Comparison of ENCODE assay signal across 1 cellular context in genomic region chr3:46889381-46890110, GRCh38.
TF ChIP-seq lines count a peak whose summit lies in the region.

No MANE protein-coding gene starts in this region.

TF ChIP-seq in K562, 482 proteins besides CTCF, POLR2A, EP300 and RAD21 (continued from another document and continues in another):
- TF ChIP-seq ATF6 (CRISPR knock-in tag; IDR thresholded peaks at IDR 0.05) (no peak), ZNF212 (CRISPR knock-in tag; IDR thresholded peaks at IDR 0.05) (no peak), ILF3 (IDR thresholded peaks at IDR 0.05; ENCODE audit: borderline replicate concordance) (no peak), ZNF75A (CRISPR knock-in tag; IDR thresholded peaks at IDR 0.05) (no peak), ELF1 (tag; IDR thresholded peaks at IDR 0.05) (no peak), NRF1 (conservative IDR thresholded peaks at IDR 0.05 in 1 of 2, IDR thresholded peaks at IDR 0.05 in 1 of 2) (no peak), ZNF77 (CRISPR knock-in tag; IDR thresholded peaks at IDR 0.05) (no peak), FOXP1 (CRISPR knock-in tag; IDR thresholded peaks at IDR 0.05) (no peak), SRSF3 (IDR thresholded peaks at IDR 0.05; ENCODE audit: insufficient read depth, low read length) (no peak), NFIX (CRISPR knock-in tag; IDR thresholded peaks at IDR 0.05; ENCODE audit: low read depth) (peak; percentile 58; the same call in 1 of the 2 replicates), HEY1 (CRISPR knock-in tag; IDR thresholded peaks at IDR 0.05; ENCODE audit: borderline replicate concordance) (no peak), SIN3B (IDR thresholded peaks at IDR 0.05; ENCODE audit: low read depth) (no peak), MAX (CRISPR knock-in tag; IDR thresholded peaks at IDR 0.05) (peak; percentile 5; the same call in 1 of the 2 replicates), UBTF (IDR thresholded peaks at IDR 0.05; ENCODE audit: borderline replicate concordance in 1 of 2, low read depth in 2 of 2, low read length in 2 of 2) (no peak), ZNF707 (CRISPR knock-in tag; conservative IDR thresholded peaks at IDR 0.05) (no peak), ZNF561 (CRISPR knock-in tag; conservative IDR thresholded peaks at IDR 0.05) (no peak), FOXM1 (IDR thresholded peaks at IDR 0.05; ENCODE audit: low read depth) (no peak), FOXM1 (CRISPR knock-in tag; IDR thresholded peaks at IDR 0.05; ENCODE audit: low read depth) (no peak), NCOA2 (IDR thresholded peaks at IDR 0.05; ENCODE audit: partially characterized antibody in 2 of 2) (no peak), ZNF699 (CRISPR knock-in tag; IDR thresholded peaks at IDR 0.05; ENCODE audit: insufficient replicate concordance) (no peak), MYNN (IDR thresholded peaks at IDR 0.05) (no peak), MYNN (CRISPR knock-in tag; IDR thresholded peaks at IDR 0.05) (no peak), SMARCB1 (IDR thresholded peaks at IDR 0.05; ENCODE audit: insufficient read length, low read depth) (no peak), SREBF2 (CRISPR knock-in tag; IDR thresholded peaks at IDR 0.05) (no peak), ZNF324 (CRISPR knock-in tag; IDR thresholded peaks at IDR 0.05) (no peak), NFXL1 (CRISPR knock-in tag; IDR thresholded peaks at IDR 0.05) (no peak), SPI1 (IDR thresholded peaks at IDR 0.05; ENCODE audit: borderline replicate concordance, low read depth, low read length) (0 out of 2 replicates have a peak, but pooled peaks have one; percentile 9), ZNF586 (CRISPR knock-in tag; conservative IDR thresholded peaks at IDR 0.05) (no peak), CHD2 (IDR thresholded peaks at IDR 0.05; ENCODE audit: low read depth, low read length) (no peak), PHF20 (IDR thresholded peaks at IDR 0.05; ENCODE audit: partially characterized antibody) (no peak), MEIS2 (IDR thresholded peaks at IDR 0.05; ENCODE audit: partially characterized antibody) (peak; percentile 42), STAG1 (CRISPR knock-in tag; IDR thresholded peaks at IDR 0.05; ENCODE audit: borderline replicate concordance) (no peak), FOXP4 (CRISPR knock-in tag; IDR thresholded peaks at IDR 0.05; ENCODE audit: borderline replicate concordance) (no peak), NFE2L1 (tag; IDR thresholded peaks at IDR 0.05; ENCODE audit: borderline replicate concordance, low read depth) (no peak), NFRKB (IDR thresholded peaks at IDR 0.05; ENCODE audit: low read depth) (no peak), RBM25 (IDR thresholded peaks at IDR 0.05; ENCODE audit: low read depth, low read length, severe bottlenecking) (peak; percentile 88), ZNF830 (CRISPR knock-in tag; IDR thresholded peaks at IDR 0.05) (no peak), BRCA1 (IDR thresholded peaks at IDR 0.05) (no peak), BRCA1 (CRISPR knock-in tag; IDR thresholded peaks at IDR 0.05) (no peak), BCL6 (CRISPR knock-in tag; IDR thresholded peaks at IDR 0.05) (no peak)
- TF ChIP-seq, protein P1, sequence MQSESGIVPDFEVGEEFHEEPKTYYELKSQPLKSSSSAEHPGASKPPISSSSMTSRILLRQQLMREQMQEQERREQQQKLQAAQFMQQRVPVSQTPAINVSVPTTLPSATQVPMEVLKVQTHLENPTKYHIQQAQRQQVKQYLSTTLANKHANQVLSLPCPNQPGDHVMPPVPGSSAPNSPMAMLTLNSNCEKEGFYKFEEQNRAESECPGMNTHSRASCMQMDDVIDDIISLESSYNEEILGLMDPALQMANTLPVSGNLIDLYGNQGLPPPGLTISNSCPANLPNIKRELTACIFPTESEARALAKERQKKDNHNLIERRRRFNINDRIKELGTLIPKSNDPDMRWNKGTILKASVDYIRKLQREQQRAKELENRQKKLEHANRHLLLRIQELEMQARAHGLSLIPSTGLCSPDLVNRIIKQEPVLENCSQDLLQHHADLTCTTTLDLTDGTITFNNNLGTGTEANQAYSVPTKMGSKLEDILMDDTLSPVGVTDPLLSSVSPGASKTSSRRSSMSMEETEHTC (IDR thresholded peaks at IDR 0.05): no peak
- TF ChIP-seq, protein P2, sequence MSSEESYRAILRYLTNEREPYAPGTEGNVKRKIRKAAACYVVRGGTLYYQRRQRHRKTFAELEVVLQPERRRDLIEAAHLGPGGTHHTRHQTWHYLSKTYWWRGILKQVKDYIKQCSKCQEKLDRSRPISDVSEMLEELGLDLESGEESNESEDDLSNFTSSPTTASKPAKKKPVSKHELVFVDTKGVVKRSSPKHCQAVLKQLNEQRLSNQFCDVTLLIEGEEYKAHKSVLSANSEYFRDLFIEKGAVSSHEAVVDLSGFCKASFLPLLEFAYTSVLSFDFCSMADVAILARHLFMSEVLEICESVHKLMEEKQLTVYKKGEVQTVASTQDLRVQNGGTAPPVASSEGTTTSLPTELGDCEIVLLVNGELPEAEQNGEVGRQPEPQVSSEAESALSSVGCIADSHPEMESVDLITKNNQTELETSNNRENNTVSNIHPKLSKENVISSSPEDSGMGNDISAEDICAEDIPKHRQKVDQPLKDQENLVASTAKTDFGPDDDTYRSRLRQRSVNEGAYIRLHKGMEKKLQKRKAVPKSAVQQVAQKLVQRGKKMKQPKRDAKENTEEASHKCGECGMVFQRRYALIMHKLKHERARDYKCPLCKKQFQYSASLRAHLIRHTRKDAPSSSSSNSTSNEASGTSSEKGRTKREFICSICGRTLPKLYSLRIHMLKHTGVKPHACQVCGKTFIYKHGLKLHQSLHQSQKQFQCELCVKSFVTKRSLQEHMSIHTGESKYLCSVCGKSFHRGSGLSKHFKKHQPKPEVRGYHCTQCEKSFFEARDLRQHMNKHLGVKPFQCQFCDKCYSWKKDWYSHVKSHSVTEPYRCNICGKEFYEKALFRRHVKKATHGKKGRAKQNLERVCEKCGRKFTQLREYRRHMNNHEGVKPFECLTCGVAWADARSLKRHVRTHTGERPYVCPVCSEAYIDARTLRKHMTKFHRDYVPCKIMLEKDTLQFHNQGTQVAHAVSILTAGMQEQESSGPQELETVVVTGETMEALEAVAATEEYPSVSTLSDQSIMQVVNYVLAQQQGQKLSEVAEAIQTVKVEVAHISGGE (CRISPR knock-in tag; IDR thresholded peaks at IDR 0.05): no peak
- TF ChIP-seq, protein P3, sequence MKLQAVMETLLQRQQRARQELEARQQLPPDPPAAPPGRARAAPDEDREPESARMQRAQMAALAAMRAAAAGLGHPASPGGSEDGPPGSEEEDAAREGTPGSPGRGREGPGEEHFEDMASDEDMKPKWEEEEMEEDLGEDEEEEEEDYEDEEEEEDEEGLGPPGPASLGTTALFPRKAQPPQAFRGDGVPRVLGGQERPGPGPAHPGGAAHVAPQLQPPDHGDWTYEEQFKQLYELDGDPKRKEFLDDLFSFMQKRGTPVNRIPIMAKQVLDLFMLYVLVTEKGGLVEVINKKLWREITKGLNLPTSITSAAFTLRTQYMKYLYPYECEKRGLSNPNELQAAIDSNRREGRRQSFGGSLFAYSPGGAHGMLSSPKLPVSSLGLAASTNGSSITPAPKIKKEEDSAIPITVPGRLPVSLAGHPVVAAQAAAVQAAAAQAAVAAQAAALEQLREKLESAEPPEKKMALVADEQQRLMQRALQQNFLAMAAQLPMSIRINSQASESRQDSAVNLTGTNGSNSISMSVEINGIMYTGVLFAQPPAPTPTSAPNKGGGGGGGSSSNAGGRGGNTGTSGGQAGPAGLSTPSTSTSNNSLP (IDR thresholded peaks at IDR 0.05; ENCODE audit: borderline replicate concordance, low read depth, low read length): no peak
- TF ChIP-seq, protein P4, sequence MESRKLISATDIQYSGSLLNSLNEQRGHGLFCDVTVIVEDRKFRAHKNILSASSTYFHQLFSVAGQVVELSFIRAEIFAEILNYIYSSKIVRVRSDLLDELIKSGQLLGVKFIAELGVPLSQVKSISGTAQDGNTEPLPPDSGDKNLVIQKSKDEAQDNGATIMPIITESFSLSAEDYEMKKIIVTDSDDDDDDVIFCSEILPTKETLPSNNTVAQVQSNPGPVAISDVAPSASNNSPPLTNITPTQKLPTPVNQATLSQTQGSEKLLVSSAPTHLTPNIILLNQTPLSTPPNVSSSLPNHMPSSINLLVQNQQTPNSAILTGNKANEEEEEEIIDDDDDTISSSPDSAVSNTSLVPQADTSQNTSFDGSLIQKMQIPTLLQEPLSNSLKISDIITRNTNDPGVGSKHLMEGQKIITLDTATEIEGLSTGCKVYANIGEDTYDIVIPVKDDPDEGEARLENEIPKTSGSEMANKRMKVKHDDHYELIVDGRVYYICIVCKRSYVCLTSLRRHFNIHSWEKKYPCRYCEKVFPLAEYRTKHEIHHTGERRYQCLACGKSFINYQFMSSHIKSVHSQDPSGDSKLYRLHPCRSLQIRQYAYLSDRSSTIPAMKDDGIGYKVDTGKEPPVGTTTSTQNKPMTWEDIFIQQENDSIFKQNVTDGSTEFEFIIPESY (CRISPR knock-in tag; IDR thresholded peaks at IDR 0.05): no peak
